Comparison of ENCODE assay signal across 2 cellular contexts in genomic region chr13:29815336-29815735, GRCh38.
TF ChIP-seq lines count a peak whose summit lies in the region.

No MANE protein-coding gene starts in this region.

TF ChIP-seq in HEK293, 187 proteins besides CTCF, POLR2A, EP300 and RAD21:
- TF ChIP-seq FEZF1 (tag by site-specific recombination; IDR thresholded peaks at IDR 0.05) (peak; percentile 44; the same call in 1 of the 2 replicates), ZNF449 (tag by site-specific recombination; IDR thresholded peaks at IDR 0.05) (no peak), ZBTB20 (tag by site-specific recombination; IDR thresholded peaks at IDR 0.05) (peak; percentile 51; the same call in 1 of the 2 replicates), PRDM6 (tag by site-specific recombination; IDR thresholded peaks at IDR 0.05) (peak; percentile 40; the same call in 1 of the 2 replicates)
TF ChIP-seq in HEK293: peak in this region for 3.

TF ChIP-seq in IMR-90, 13 proteins besides CTCF, POLR2A, EP300 and RAD21:
- TF ChIP-seq MXI1 (IDR thresholded peaks at IDR 0.05; ENCODE audit: borderline replicate concordance, low read depth, low read length): no peak
- TF ChIP-seq CEBPB (IDR thresholded peaks at IDR 0.05; ENCODE audit: low read depth, low read length): no peak
- no peak for TF ChIP-seq FOS (IDR thresholded peaks at IDR 0.05; ENCODE audit: low read depth, low read length)
- no peak for TF ChIP-seq USF2 (IDR thresholded peaks at IDR 0.05; ENCODE audit: low read depth, low read length)
